ENCODE assay signal across 9 cellular contexts in genomic region chr2:234989183-234989701, GRCh38. TPM values are rescaled to one million over a fixed set of nuclear protein-coding genes. Genes with fewer than 3 reads are reported as not detected.
DNase-seq lines count a peak whose midpoint lies in the region; ATAC-seq and TF ChIP-seq lines count a peak whose summit lies in the region.
"Had no signal": no experiment of that assay in that cellular context is flagged by ENCODE, and none has a peak within 500 bp of the region (broad histone marks: within the 10 kb centered on the region; RNA-seq: fewer than 3 reads in every experiment).

No MANE protein-coding gene starts in this region.

- no peaks in the 10 kb centered on the region for H3K9me3 ChIP-seq in right lobe of liver
- H3K9me3 ChIP-seq in tibial nerve: no peaks in the 10 kb centered on the region

- peak; percentile 93 for DNase-seq in NCI-H2029 treated with DMSO at 0.1 percent for 48 hours (lab: John Stamatoyannopoulos, UW)
- peak in 50 of 61 donors; percentile 16 to 87 (median 51) for DNase-seq in caudate nucleus (lab: John Stamatoyannopoulos, UW)
- peak; percentile 88 to 89 (median 88) for DNase-seq in right lobe of liver
- DNase-seq in tibial nerve (ENCODE audit: low spot score in 2 of 2): peak; percentile 80 to 86
- no peak for DNase-seq in activated T-cell treated with anti-CD3 and anti-CD28 coated beads, Interleukin-2, amount 50 U/mL, for 1 hour
- no peak for DNase-seq in central memory CD4-positive, alpha-beta T cell
- no peak for DNase-seq in SW 1271 (lab: John Stamatoyannopoulos, UW)
- DNase-seq: stimulated activated CD4-positive, alpha-beta T cell treated with anti-CD3 and anti-CD28 coated beads, Interleukin-2, amount 100 ng/mL, for 48 hours had no signal

- H3K4me1 ChIP-seq in right lobe of liver (peaks cover 0 to 20% (median 0%) of the 10 kb centered on the region in 4 donors), tibial nerve (peaks cover 0 to 37% (median 4%) of the 10 kb centered on the region in 4 donors)

- intact Hi-C loops in right lobe of liver (cut with DNase I): no loop called here

- TF ChIP-seq EP300 in tibial nerve (IDR thresholded peaks at IDR 0.05): peak; percentile 62 to 92

- H3K27me3 ChIP-seq in right lobe of liver (no peaks in the 10 kb centered on the region), tibial nerve (no peaks in the 10 kb centered on the region)

- H3K4me3 ChIP-seq in right lobe of liver (no peak overlapping the region), tibial nerve (no peak overlapping the region)

- TF ChIP-seq CTCF in right lobe of liver (IDR thresholded peaks at IDR 0.05): no peak
- no peak for TF ChIP-seq CTCF in tibial nerve (IDR thresholded peaks at IDR 0.05)

- no peaks in the 10 kb centered on the region for H3K36me3 ChIP-seq in right lobe of liver
- H3K36me3 ChIP-seq in tibial nerve: no peaks in the 10 kb centered on the region

- peak; percentile 78 to 84 (median 82) for ATAC-seq in right lobe of liver
- no peak for ATAC-seq in HG03039 (IDR thresholded peaks at IDR 0.05; ENCODE audit: unreplicated experiment)

- no peak overlapping the region for H3K27ac ChIP-seq in caudate nucleus (ENCODE audit: low read depth, low read length)
- H3K27ac ChIP-seq in right lobe of liver: peak overlapping the region; percentile 16 to 77 (median 76)
- peak overlapping the region in 2 of 4 donors; percentile 64 to 66 for H3K27ac ChIP-seq in tibial nerve

- no peak for TF ChIP-seq POLR2A in right lobe of liver (IDR thresholded peaks at IDR 0.05)
- no peak for TF ChIP-seq POLR2A in tibial nerve (IDR thresholded peaks at IDR 0.05)

- 26% methylated on average over 10 of the region's 13 CpGs for WGBS in right lobe of liver (ENCODE audit: insufficient coverage, low coverage, low lambda C conversion rate, missing lambda C conversion rate)
- 37 to 46% methylated on average over 13 of the region's 13 CpGs for whole genome bisulfite sequencing in tibial nerve, 2 donors

RNA-seq across cellular contexts. Expression of gene SH3BP4, which starts 37.4 kb away (rescaled TPM):
- 10 to 100 TPM; 18.8 to 30.4 (median 26.3) TPM for total RNA-seq in right lobe of liver
- 10 to 100 TPM; 19.2 to 31.8 (median 24.3) TPM for total RNA-seq in tibial nerve

Comparison
In these comparisons a context has a peak if more than half of its experiments do, and no peak if none do; other contexts are left out.
1. DNase-seq: peak in NCI-H2029 treated with DMSO at 0.1 percent for 48 hours (single experiment), caudate nucleus (50 of 61), right lobe of liver (3 of 3) and tibial nerve (2 of 2); none in activated T-cell treated with anti-CD3 and anti-CD28 coated beads, Interleukin-2, amount 50 U/mL, for 1 hour (single experiment), central memory CD4-positive, alpha-beta T cell (single experiment) and SW 1271 (0 of 2).